In genomic region chr1:187715483-187715882, GRCh38 we compare ENCODE assay signal across 20 cellular contexts.
"Had no signal": no experiment of that assay in that cellular context is flagged by ENCODE, and none has a peak within 500 bp of the region (broad histone marks: within the 10 kb centered on the region; RNA-seq: fewer than 3 reads in every experiment).

No MANE protein-coding gene starts in this region.

- H3K36me3 ChIP-seq: gastroesophageal sphincter, right atrium auricular region, tibial artery had no signal

- H3K4me3 ChIP-seq: gastroesophageal sphincter, lung, right atrium auricular region, tibial artery had no signal

- H3K9me3 Mint-ChIP-seq: T-helper 1 cell treated with Interleukin-12 subunit alpha and Interleukin-12 subunit beta and Interleukin-4 antibody, amounts not matched to agents 30 μg/mL and 1 μg/mL, for 36 hours had no signal

- H3K4me1 ChIP-seq: gastroesophageal sphincter, right atrium auricular region, tibial artery had no signal

- H3K4me1 Mint-ChIP-seq: activated CD4-positive, alpha-beta T cell treated with anti-CD3 and anti-CD28 coated beads, Interleukin-2, amount 10 ng/mL, durations not matched to agents 7 days and 5 days; activated naive CD4-positive, alpha-beta T cell treated with anti-CD3 and anti-CD28 coated beads, Interleukin-2, amount 10 ng/mL, durations not matched to agents 7 days and 5 days; activated T-helper 17 cell treated with anti-CD3 and anti-CD28 coated beads, Interleukin-2, amount 50 U/mL, for 72 hours; brain; central memory CD8-positive, alpha-beta T cell; naive B cell; stimulated activated memory B cell treated with anti-CD40 and anti-IgM and Interleukin-4, amounts not matched to agents 10 μg/mL and 1 μg/mL and 100 μg/mL, for 72 hours had no signal

- H3K27me3 Mint-ChIP-seq: activated CD4-positive, alpha-beta T cell treated with anti-CD3 and anti-CD28 coated beads, Interleukin-2, amount 10 ng/mL, durations not matched to agents 7 days and 5 days; activated naive CD4-positive, alpha-beta T cell treated with anti-CD3 and anti-CD28 coated beads, Interleukin-2, amount 10 ng/mL, durations not matched to agents 7 days and 5 days; activated T-helper 17 cell treated with anti-CD3 and anti-CD28 coated beads, Interleukin-2, amount 50 U/mL, for 72 hours; central memory CD8-positive, alpha-beta T cell; effector memory CD8-positive, alpha-beta T cell; naive B cell; stimulated activated memory B cell treated with anti-CD40 and anti-IgM and Interleukin-4, amounts not matched to agents 10 μg/mL and 1 μg/mL and 100 μg/mL, for 72 hours had no signal

- H3K27ac Mint-ChIP-seq: activated CD4-positive, alpha-beta T cell treated with anti-CD3 and anti-CD28 coated beads, Interleukin-2, amount 10 ng/mL, durations not matched to agents 7 days and 5 days; activated naive CD4-positive, alpha-beta T cell treated with anti-CD3 and anti-CD28 coated beads, Interleukin-2, amount 10 ng/mL, durations not matched to agents 7 days and 5 days; activated T-helper 17 cell treated with anti-CD3 and anti-CD28 coated beads, Interleukin-2, amount 50 U/mL, for 72 hours; brain; effector memory CD8-positive, alpha-beta T cell; naive B cell; stimulated activated memory B cell treated with anti-CD40 and anti-IgM and Interleukin-4, amounts not matched to agents 10 μg/mL and 1 μg/mL and 100 μg/mL, for 72 hours; T-helper 1 cell treated with Interleukin-12 subunit alpha and Interleukin-12 subunit beta and Interleukin-4 antibody, amounts not matched to agents 30 μg/mL and 1 μg/mL, for 36 hours had no signal

- H3K27ac ChIP-seq: epithelial cell of prostate, gastroesophageal sphincter, right atrium auricular region, tibial artery had no signal

- H3K27me3 ChIP-seq: gastroesophageal sphincter, right atrium auricular region, tibial artery had no signal

- H3K36me3 Mint-ChIP-seq: activated naive CD4-positive, alpha-beta T cell treated with anti-CD3 and anti-CD28 coated beads, Interleukin-2, amount 10 ng/mL, durations not matched to agents 7 days and 5 days; brain; naive B cell; stimulated activated memory B cell treated with anti-CD40 and anti-IgM and Interleukin-4, amounts not matched to agents 10 μg/mL and 1 μg/mL and 100 μg/mL, for 72 hours had no signal

- ATAC-seq: activated T-helper 17 cell treated with anti-CD3 and anti-CD28 coated beads, Interleukin-2, amount 50 U/mL, for 72 hours; effector memory CD8-positive, alpha-beta T cell; gastroesophageal sphincter; stimulated activated memory B cell treated with anti-CD40 and anti-IgM and Interleukin-4, amounts not matched to agents 10 μg/mL and 1 μg/mL and 100 μg/mL, for 72 hours had no signal

- H3K9me3 ChIP-seq: gastroesophageal sphincter, right atrium auricular region, tibial artery had no signal

- DNase-seq: activated CD4-positive, alpha-beta T cell treated with anti-CD3 and anti-CD28 coated beads, Interleukin-2, amount 10 ng/mL, durations not matched to agents 7 days and 5 days; activated CD4-positive, CD25-positive, alpha-beta regulatory T cell; activated CD8-positive, alpha-beta memory T cell treated with anti-CD3 and anti-CD28 coated beads for 24 hours; activated naive CD4-positive, alpha-beta T cell treated with anti-CD3 and anti-CD28 coated beads, Interleukin-2, amount 10 ng/mL, durations not matched to agents 7 days and 5 days; activated T-cell treated with anti-CD3 and anti-CD28 coated beads for 4 hours; amniotic stem cell; effector memory CD8-positive, alpha-beta T cell; midbrain; naive B cell; small intestine; tibial artery had no signal

- H3K4me3 Mint-ChIP-seq: activated CD4-positive, alpha-beta T cell treated with anti-CD3 and anti-CD28 coated beads, Interleukin-2, amount 10 ng/mL, durations not matched to agents 7 days and 5 days; activated naive CD4-positive, alpha-beta T cell treated with anti-CD3 and anti-CD28 coated beads, Interleukin-2, amount 10 ng/mL, durations not matched to agents 7 days and 5 days; activated T-helper 17 cell treated with anti-CD3 and anti-CD28 coated beads, Interleukin-2, amount 50 U/mL, for 72 hours; brain; central memory CD8-positive, alpha-beta T cell; effector memory CD8-positive, alpha-beta T cell; naive B cell; stimulated activated memory B cell treated with anti-CD40 and anti-IgM and Interleukin-4, amounts not matched to agents 10 μg/mL and 1 μg/mL and 100 μg/mL, for 72 hours; T-helper 1 cell treated with Interleukin-12 subunit alpha and Interleukin-12 subunit beta and Interleukin-4 antibody, amounts not matched to agents 30 μg/mL and 1 μg/mL, for 36 hours had no signal
